8 cellular contexts compared by ENCODE assay signal in the genomic region with DNA sequence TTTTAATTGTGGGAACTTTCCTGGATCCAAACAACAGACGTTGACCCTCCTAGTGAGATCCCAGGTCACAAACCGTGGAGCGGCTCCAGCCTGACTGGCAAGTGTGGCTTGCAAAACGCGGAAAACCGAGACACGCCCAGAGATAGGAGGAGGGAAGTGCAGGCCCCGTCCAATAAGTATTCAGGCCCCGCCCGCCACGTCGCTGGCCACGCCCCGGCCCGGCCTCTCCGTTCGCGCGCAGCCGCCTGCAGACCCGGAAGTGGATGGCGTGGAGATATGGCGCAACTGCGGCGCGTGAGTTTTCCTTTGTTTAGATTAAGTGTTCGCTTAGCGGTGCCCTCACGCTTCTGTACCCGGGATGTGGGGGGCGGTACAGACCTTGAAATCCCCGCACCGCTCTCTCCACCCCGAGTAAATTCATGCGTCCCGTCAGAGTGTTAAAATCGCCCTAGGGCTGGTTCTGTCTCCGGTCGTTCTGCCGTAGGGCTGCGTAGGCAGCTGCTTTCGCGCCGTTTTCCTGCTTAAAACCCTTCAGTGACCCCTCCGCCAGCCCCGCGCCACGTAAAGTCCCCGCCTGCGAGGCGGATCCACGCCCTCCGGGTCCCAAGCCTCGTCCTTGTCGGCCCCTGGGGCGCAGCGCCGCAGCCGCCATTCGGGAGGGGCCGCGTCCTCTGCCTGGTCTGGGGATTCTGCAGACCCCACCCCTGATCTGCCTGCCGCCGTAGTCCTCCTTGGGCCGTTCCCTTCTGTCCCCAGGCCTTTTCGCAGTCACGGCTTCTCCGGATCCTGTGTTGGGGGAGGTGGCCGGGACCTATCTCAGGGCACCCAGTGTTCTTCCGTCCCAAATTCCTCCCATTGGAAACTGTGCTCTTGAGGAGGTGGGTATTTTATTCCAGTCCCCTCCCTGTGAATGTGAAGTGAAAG. TPM values are rescaled to one million over a fixed set of nuclear protein-coding genes. Genes with fewer than 3 reads are reported as not detected.
A peak's percentile ranks its signal among the peaks of the same experiment; 100 is the strongest.
DNase-seq lines count a peak whose midpoint lies in the region; ATAC-seq, FAIRE-seq and TF ChIP-seq lines count a peak whose summit lies in the region.

TSS of gene ZNF766 (plus strand) at position 250 of the 924 bp plus-strand sequence. CDS start at position 277, 27 bp downstream.

- H3F3A ChIP-seq in smooth muscle cell (ENCODE audit: low read depth), result no peaks in the 10 kb centered on the region

- peak within 1 kb of the TSS; percentile 75 for H2AFZ ChIP-seq in ACC112 (ENCODE audit: low read length, unreplicated experiment)
- peak within 1 kb of the TSS; percentile 82 for H2AFZ ChIP-seq in smooth muscle cell (ENCODE audit: low read depth)

- WGBS in smooth muscle cell (ENCODE audit: low lambda C conversion rate), result 1% methylated on average over 69 of the region's 70 CpGs

- peak within 1 kb of the TSS; percentile 95 for H3K27ac ChIP-seq in ACC112 (ENCODE audit: low read depth, low read length)
- peak within 1 kb of the TSS; percentile 98 for H3K27ac ChIP-seq in smooth muscle cell (ENCODE audit: low read depth)

- H3K4me1 ChIP-seq in ACC112 (ENCODE audit: control insufficient read depth, insufficient read depth, low read length, unreplicated experiment) (no peaks in the 10 kb centered on the region), smooth muscle cell (ENCODE audit: low read depth) (peaks cover 5% of the 10 kb centered on the region)

- ATAC-seq in GM18907 (IDR thresholded peaks at IDR 0.05; ENCODE audit: unreplicated experiment) (peak; percentile 91), HG03159 (IDR thresholded peaks at IDR 0.05; ENCODE audit: unreplicated experiment) (peak; percentile 98)

- no peak for FAIRE-seq in bronchial epithelial cell (lab: Jason Lieb, UNC)

- H3K4me3 ChIP-seq in ACC112 (ENCODE audit: low read depth, low read length) (peak within 1 kb of the TSS; percentile 98), WI38 (ENCODE audit: low read depth, low read length) (peak within 1 kb of the TSS; percentile 92), bronchial epithelial cell (ENCODE audit: low read depth, low read length) (peak within 1 kb of the TSS; percentile 99), smooth muscle cell (peak within 1 kb of the TSS; percentile 90)

- H3K9me3 ChIP-seq in smooth muscle cell (replicated peaks; ENCODE audit: low read depth), result no peaks in the 10 kb centered on the region

- TF ChIP-seq CTCF in WI38 (IDR thresholded peaks at IDR 0.05; ENCODE audit: low read depth, low read length) (no peak), bronchial epithelial cell (IDR thresholded peaks at IDR 0.05; ENCODE audit: insufficient read depth, low read length, severe bottlenecking) (no peak), smooth muscle cell (IDR thresholded peaks at IDR 0.05; ENCODE audit: borderline replicate concordance, insufficient read depth, poor library complexity, severe bottlenecking) (no peak)

- H3K79me2 ChIP-seq in ACC112 (ENCODE audit: control insufficient read depth, insufficient read depth, low read length, unreplicated experiment) (peaks cover 41% of the 10 kb centered on the region), smooth muscle cell (ENCODE audit: low read depth) (peaks cover 45% of the 10 kb centered on the region)

- H3K36me3 ChIP-seq in ACC112 (ENCODE audit: insufficient read depth, low read length) (peaks cover 13% of the 10 kb centered on the region), bronchial epithelial cell (ENCODE audit: control insufficient read depth, insufficient read depth, low read length) (peaks cover 6% of the 10 kb centered on the region), smooth muscle cell (ENCODE audit: low read depth) (no peaks in the 10 kb centered on the region)

- peak; percentile 85 for DNase-seq in NCI-H2227 treated with DMSO at 0.1 percent for 48 hours (lab: John Stamatoyannopoulos, UW)
- peak; percentile 82 for DNase-seq in bronchial epithelial cell (ENCODE audit: low read depth)
- peak; percentile 99 for DNase-seq in iPS-NIHi7 (ENCODE audit: extremely low spot score)
- peak; percentile 84 for DNase-seq in smooth muscle cell (lab: John Stamatoyannopoulos, UW; ENCODE audit: unreplicated experiment)

- peaks cover 19% of the 10 kb centered on the region for H4K20me1 ChIP-seq in smooth muscle cell (ENCODE audit: low read depth)

- H3K9ac ChIP-seq in smooth muscle cell (ENCODE audit: low read depth), result peak within 1 kb of the TSS; percentile 97

- H3K4me2 ChIP-seq in smooth muscle cell, result peak within 1 kb of the TSS; percentile 98

- H3K27me3 ChIP-seq in ACC112 (ENCODE audit: insufficient read depth, low read length), result no peaks in the 10 kb centered on the region
- no peaks in the 10 kb centered on the region for H3K27me3 ChIP-seq in bronchial epithelial cell (ENCODE audit: control insufficient read depth, insufficient read depth, low read length)
- H3K27me3 ChIP-seq in smooth muscle cell (ENCODE audit: low read depth), result no peaks in the 10 kb centered on the region

RNA-seq across cellular contexts. Expression of gene ZNF766, which starts in this region (rescaled TPM):
- 13.2 and 14.6 TPM in 2 replicates for total RNA-seq in bronchial epithelial cell
- total RNA-seq in smooth muscle cell, result 16.2 and 18.7 TPM in 2 replicates
- 15.6 and 24.9 TPM in 2 replicates for polyA plus RNA-seq in smooth muscle cell

Comparison
In these comparisons a context has a peak if more than half of its experiments do, and no peak if none do; other contexts are left out.
1. Peak in every context shown above with its lines: DNase-seq, ATAC-seq, H3K4me3 ChIP-seq and H3K27ac ChIP-seq.